In genomic region chr4:127525585-127525984, GRCh38 we compare ENCODE assay signal across 19 cellular contexts.
"Had no signal": no experiment of that assay in that cellular context is flagged by ENCODE, and none has a peak within 500 bp of the region (broad histone marks: within the 10 kb centered on the region; RNA-seq: fewer than 3 reads in every experiment).

No MANE protein-coding gene starts in this region.

- H3K9me3 ChIP-seq: gastrocnemius medialis, transverse colon had no signal

- DNase-seq: effector memory CD4-positive, alpha-beta T cell; gastrocnemius medialis; heart right ventricle; hypothalamus; kidney glomerular epithelial cell; naive B cell; posterior cingulate gyrus; spleen; stimulated activated CD4-positive, alpha-beta T cell treated with anti-CD3 and anti-CD28 coated beads, Interleukin-15, amount 100 ng/mL, for 24 hours; stimulated activated CD4-positive, alpha-beta T cell treated with anti-CD3 and anti-CD28 coated beads, Interleukin-1b, Interleukin-23, amount 100 ng/mL, for 48 hours; stimulated activated CD4-positive, alpha-beta T cell treated with anti-CD3 and anti-CD28 coated beads, Interleukin-4, amount 100 ng/mL, for 24 hours; stimulated activated naive CD8-positive, alpha-beta T cell treated with anti-CD3 and anti-CD28 coated beads, Interleukin-15, amount 100 ng/mL, for 72 hours; substantia nigra; transverse colon had no signal

- H3K4me1 ChIP-seq: gastrocnemius medialis, spleen, transverse colon had no signal

- H3K36me3 ChIP-seq: esophagus muscularis mucosa, gastrocnemius medialis, heart right ventricle, spleen, thoracic aorta, transverse colon had no signal

- H3K27me3 ChIP-seq: esophagus muscularis mucosa, gastrocnemius medialis, heart right ventricle, spleen, transverse colon had no signal

- ATAC-seq: gastrocnemius medialis; heart right ventricle; sciatic nerve; stimulated activated memory B cell treated with anti-CD40 and anti-IgM and Interleukin-4, amounts not matched to agents 10 μg/mL and 1 μg/mL and 100 μg/mL, for 72 hours; stimulated activated naive CD8-positive, alpha-beta T cell treated with anti-CD3 and anti-CD28 coated beads, Interleukin-15, amount 100 ng/mL, for 72 hours had no signal

- H3K4me3 ChIP-seq: esophagus muscularis mucosa, gastrocnemius medialis, heart right ventricle, spleen, thoracic aorta, transverse colon had no signal

- H3K27ac ChIP-seq: epithelial cell of prostate, esophagus muscularis mucosa, gastrocnemius medialis, heart right ventricle, spleen, thoracic aorta, transverse colon had no signal
